Comparison of ENCODE assay signal across 23 cellular contexts in the genomic region with DNA sequence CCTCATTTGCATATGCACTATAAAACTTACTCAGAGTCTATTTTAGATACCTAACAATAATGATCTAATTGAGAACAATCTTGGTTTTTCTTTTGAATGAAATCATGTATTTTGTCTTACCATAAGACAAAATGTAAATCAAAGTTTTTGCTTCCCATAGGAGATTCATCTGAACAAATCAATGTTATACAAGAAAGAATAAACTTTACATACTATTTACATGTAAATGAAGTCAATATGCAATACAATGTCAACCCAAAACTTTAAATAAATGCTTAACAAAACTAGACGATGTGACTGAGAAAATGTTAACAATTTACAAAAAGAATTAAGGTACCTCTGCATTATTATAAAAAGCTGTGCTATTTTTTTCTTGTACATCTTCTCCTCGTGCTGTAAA.
"Had no signal": no experiment of that assay in that cellular context is flagged by ENCODE, and none has a peak within 500 bp of the region (broad histone marks: within the 10 kb centered on the region; RNA-seq: fewer than 3 reads in every experiment).

No MANE protein-coding gene starts in this region.

- H3K27me3 Mint-ChIP-seq: activated CD4-positive, alpha-beta T cell treated with anti-CD3 and anti-CD28 coated beads, Interleukin-2, amount 10 ng/mL, durations not matched to agents 7 days and 5 days; activated CD8-positive, alpha-beta T cell treated with anti-CD3 and anti-CD28 coated beads for 36 hours; activated naive CD4-positive, alpha-beta T cell treated with anti-CD3 and anti-CD28 coated beads, Interleukin-2, amount 10 ng/mL, durations not matched to agents 7 days and 5 days; activated naive CD8-positive, alpha-beta T cell treated with anti-CD3 and anti-CD28 coated beads, Interleukin-2, amount 10 ng/mL, durations not matched to agents 7 days and 5 days; effector memory CD8-positive, alpha-beta T cell had no signal

- H3K27ac Mint-ChIP-seq: activated CD4-positive, alpha-beta T cell treated with anti-CD3 and anti-CD28 coated beads, Interleukin-2, amount 10 ng/mL, durations not matched to agents 7 days and 5 days; activated CD8-positive, alpha-beta T cell treated with anti-CD3 and anti-CD28 coated beads for 36 hours; activated naive CD4-positive, alpha-beta T cell treated with anti-CD3 and anti-CD28 coated beads, Interleukin-2, amount 10 ng/mL, durations not matched to agents 7 days and 5 days; activated naive CD4-positive, alpha-beta T cell treated with anti-CD3 and anti-CD28 coated beads, Interleukin-2, amount 50 U/mL, for 72 hours; activated naive CD8-positive, alpha-beta T cell treated with anti-CD3 and anti-CD28 coated beads, Interleukin-2, amount 10 ng/mL, durations not matched to agents 7 days and 5 days; activated T-helper 2 cell treated with anti-CD3 and anti-CD28 coated beads, Interferon-gamma antibody, Interleukin-2, Interleukin-4, amounts not matched to agents 10 μg/mL and 5 μg/mL and 100 μg/mL, durations not matched to agents 14 hours and 24 hours and 36 hours had no signal

- DNase-seq: activated CD4-positive, alpha-beta T cell treated with anti-CD3 and anti-CD28 coated beads for 1 hour; activated CD4-positive, alpha-beta T cell treated with anti-CD3 and anti-CD28 coated beads for 4 hours; activated CD4-positive, alpha-beta T cell treated with anti-CD3 and anti-CD28 coated beads, Interleukin-2, amount 10 ng/mL, durations not matched to agents 7 days and 5 days; activated CD4-positive, alpha-beta T cell treated with anti-CD3 and anti-CD28 coated beads, Interleukin-2, amount 50 U/mL, for 48 hours; activated CD8-positive, alpha-beta memory T cell treated with anti-CD3 and anti-CD28 coated beads for 24 hours; activated CD8-positive, alpha-beta T cell treated with anti-CD3 and anti-CD28 coated beads for 36 hours; activated effector memory CD4-positive, alpha-beta T cell treated with anti-CD3 and anti-CD28 coated beads, Interleukin-2, amount 50 U/mL, for 16 hours; activated naive CD4-positive, alpha-beta T cell; activated naive CD4-positive, alpha-beta T cell treated with anti-CD3 and anti-CD28 coated beads, Interleukin-2, amount 10 ng/mL, durations not matched to agents 7 days and 5 days; activated naive CD8-positive, alpha-beta T cell treated with anti-CD3 and anti-CD28 coated beads, Interleukin-2, amount 10 ng/mL, durations not matched to agents 7 days and 5 days; activated T-cell treated with anti-CD3 and anti-CD28 coated beads, Interleukin-2, amount 50 U/mL, for 4 hours; anterior cingulate cortex; body of pancreas; cortex of kidney; dermis blood vessel endothelial cell; effector CD4-positive, alpha-beta T cell; effector memory CD8-positive, alpha-beta T cell; foreskin fibroblast; head of caudate nucleus; T-helper 2 cell had no signal

- H3K4me3 ChIP-seq: body of pancreas had no signal

- H3K9me3 Mint-ChIP-seq: activated CD8-positive, alpha-beta T cell treated with anti-CD3 and anti-CD28 coated beads for 36 hours; activated naive CD4-positive, alpha-beta T cell treated with anti-CD3 and anti-CD28 coated beads, Interleukin-2, amount 10 ng/mL, durations not matched to agents 7 days and 5 days; activated naive CD4-positive, alpha-beta T cell treated with anti-CD3 and anti-CD28 coated beads, Interleukin-2, amount 50 U/mL, for 72 hours; activated naive CD8-positive, alpha-beta T cell treated with anti-CD3 and anti-CD28 coated beads, Interleukin-2, amount 10 ng/mL, durations not matched to agents 7 days and 5 days; effector memory CD8-positive, alpha-beta T cell had no signal

- H3K27ac ChIP-seq: body of pancreas, epithelial cell of prostate had no signal

- H3K4me3 Mint-ChIP-seq: activated CD4-positive, alpha-beta T cell treated with anti-CD3 and anti-CD28 coated beads, Interleukin-2, amount 10 ng/mL, durations not matched to agents 7 days and 5 days; activated CD8-positive, alpha-beta T cell treated with anti-CD3 and anti-CD28 coated beads for 36 hours; activated naive CD4-positive, alpha-beta T cell treated with anti-CD3 and anti-CD28 coated beads, Interleukin-2, amount 10 ng/mL, durations not matched to agents 7 days and 5 days; activated naive CD8-positive, alpha-beta T cell treated with anti-CD3 and anti-CD28 coated beads, Interleukin-2, amount 10 ng/mL, durations not matched to agents 7 days and 5 days; activated T-cell treated with anti-CD3 and anti-CD28 coated beads, Interleukin-2, amount 50 U/mL, for 4 hours; effector memory CD8-positive, alpha-beta T cell had no signal

- H3K27me3 ChIP-seq: body of pancreas had no signal

- H3K9me3 ChIP-seq: body of pancreas had no signal

- ATAC-seq: activated CD8-positive, alpha-beta T cell treated with anti-CD3 and anti-CD28 coated beads for 36 hours; activated naive CD4-positive, alpha-beta T cell treated with anti-CD3 and anti-CD28 coated beads, Interleukin-2, amount 50 U/mL, for 72 hours; activated T-cell treated with anti-CD3 and anti-CD28 coated beads, Interleukin-2, amount 50 U/mL, for 4 hours; body of pancreas; effector memory CD8-positive, alpha-beta T cell had no signal
